In the genomic region with DNA sequence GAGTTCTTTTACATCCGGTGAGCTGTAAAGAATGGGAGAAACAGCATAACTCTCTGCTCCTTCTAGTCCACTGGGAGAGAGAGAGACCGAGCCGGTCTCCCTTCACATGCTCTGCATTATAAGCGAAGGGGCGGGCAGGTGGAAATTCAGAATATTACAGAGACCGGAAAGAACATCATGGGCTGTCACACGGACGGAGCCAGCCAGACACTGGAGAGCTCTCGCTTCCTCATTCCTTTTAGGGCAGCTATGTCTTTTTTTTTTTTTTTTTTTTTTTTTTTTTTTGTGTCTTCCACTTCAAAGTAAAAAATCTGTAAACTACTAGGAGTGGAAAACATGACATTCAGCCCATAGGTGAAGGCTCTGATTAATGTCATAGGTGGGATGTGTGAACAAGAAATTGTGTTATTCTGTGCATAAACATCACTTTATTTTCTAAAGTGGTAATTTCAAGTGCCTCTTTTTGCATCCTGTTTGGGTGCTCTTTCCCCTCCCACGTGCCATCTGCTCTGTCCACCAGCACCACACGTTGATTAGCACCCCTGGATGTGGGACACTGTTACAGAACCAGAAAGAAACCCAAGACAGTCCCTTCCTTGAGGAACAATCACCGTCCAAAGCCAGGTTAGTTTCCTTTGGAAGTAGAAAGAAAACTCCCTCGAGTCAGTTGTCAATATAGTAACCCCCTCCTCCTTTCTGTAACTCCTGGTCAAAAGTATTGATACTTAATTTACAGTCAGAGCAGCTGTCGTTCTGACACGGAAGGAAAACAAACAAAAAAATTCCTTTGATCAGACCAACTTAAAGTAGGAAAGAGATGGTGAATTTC, we compare ENCODE assay signal across 8 cellular contexts. TPM values are rescaled to one million over a fixed set of nuclear protein-coding genes. Genes with fewer than 3 reads are reported as not detected.
DNase-seq lines count a peak whose midpoint lies in the region; ATAC-seq lines count a peak whose summit lies in the region.

A gene with protein sequence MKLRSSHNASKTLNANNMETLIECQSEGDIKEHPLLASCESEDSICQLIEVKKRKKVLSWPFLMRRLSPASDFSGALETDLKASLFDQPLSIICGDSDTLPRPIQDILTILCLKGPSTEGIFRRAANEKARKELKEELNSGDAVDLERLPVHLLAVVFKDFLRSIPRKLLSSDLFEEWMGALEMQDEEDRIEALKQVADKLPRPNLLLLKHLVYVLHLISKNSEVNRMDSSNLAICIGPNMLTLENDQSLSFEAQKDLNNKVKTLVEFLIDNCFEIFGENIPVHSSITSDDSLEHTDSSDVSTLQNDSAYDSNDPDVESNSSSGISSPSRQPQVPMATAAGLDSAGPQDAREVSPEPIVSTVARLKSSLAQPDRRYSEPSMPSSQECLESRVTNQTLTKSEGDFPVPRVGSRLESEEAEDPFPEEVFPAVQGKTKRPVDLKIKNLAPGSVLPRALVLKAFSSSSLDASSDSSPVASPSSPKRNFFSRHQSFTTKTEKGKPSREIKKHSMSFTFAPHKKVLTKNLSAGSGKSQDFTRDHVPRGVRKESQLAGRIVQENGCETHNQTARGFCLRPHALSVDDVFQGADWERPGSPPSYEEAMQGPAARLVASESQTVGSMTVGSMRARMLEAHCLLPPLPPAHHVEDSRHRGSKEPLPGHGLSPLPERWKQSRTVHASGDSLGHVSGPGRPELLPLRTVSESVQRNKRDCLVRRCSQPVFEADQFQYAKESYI (minus strand): TSS at position 93 of the 829 bp plus-strand sequence. CDS start 845 bp downstream, outside the sequence.

- intact Hi-C loops in left colon (cut with DNase I, micrococcal nuclease), result loop anchor here (5.0 to 10.0 kb wide), 2 partner anchors 60 to 92 kb away; no protein-coding TSS in a partner anchor

- DNase-seq in SIG-M5 (lab: John Stamatoyannopoulos, UW), result peak; percentile 87
- peak; percentile 75 for DNase-seq in activated T-helper 9 cell treated with anti-CD3 and anti-CD28 coated beads, Interleukin-2, amount 50 U/mL, for 16 hours (ENCODE audit: low read depth)
- peak; percentile 75 to 78 for DNase-seq in left colon
- peak; percentile 79 for DNase-seq in stimulated activated CD8-positive, alpha-beta memory T cell treated with anti-CD3 and anti-CD28 coated beads, Interleukin-12 subunit alpha, Interleukin-12 subunit beta, amount 100 ng/mL, for 1 hour (ENCODE audit: low read depth)
- DNase-seq in cerebellum (ENCODE audit: low spot score), result no peak

- ATAC-seq in GM18861 (IDR thresholded peaks at IDR 0.05; ENCODE audit: unreplicated experiment), result peak; percentile 62
- ATAC-seq in HG02938 (IDR thresholded peaks at IDR 0.05; ENCODE audit: unreplicated experiment), result peak; percentile 71
- peak; percentile 71 for ATAC-seq in left colon
- no peak for ATAC-seq in HG03469 (IDR thresholded peaks at IDR 0.05; ENCODE audit: unreplicated experiment)

RNA-seq across cellular contexts. Expression of the gene that starts here (rescaled TPM):
- total RNA-seq in left colon (1 to 10 TPM; 2.2 to 2.8 TPM), cerebellum (2.4 TPM)
